In genomic region chr22:21093555-21094137, GRCh38 we compare ENCODE assay signal across 14 cellular contexts. TPM values are rescaled to one million over a fixed set of nuclear protein-coding genes. Genes with fewer than 3 reads are reported as not detected.
"Had no signal": no experiment of that assay in that cellular context is flagged by ENCODE, and none has a peak within 500 bp of the region (broad histone marks: within the 10 kb centered on the region; RNA-seq: fewer than 3 reads in every experiment).

No MANE protein-coding gene starts in this region.

RNA-seq across cellular contexts. Expression of gene LRRC74B, which starts 47.9 kb away (rescaled TPM):
- total RNA-seq: heart right ventricle, kidney epithelial cell, left ventricle myocardium inferior, lower leg skin, mesenteric fat pad, mononuclear cell, omental fat pad, sigmoid colon, spleen, subcutaneous adipose tissue, suprapubic skin, thoracic aorta, upper lobe of right lung had no signal
- polyA plus RNA-seq: heart right ventricle, immature natural killer cell had no signal
